8 cellular contexts compared by ENCODE assay signal in genomic region chr12:65741662-65742480, GRCh38.
A peak's percentile ranks its signal among the peaks of the same experiment; 100 is the strongest.
DNase-seq lines count a peak whose midpoint lies in the region; ATAC-seq and TF ChIP-seq lines count a peak whose summit lies in the region.

No MANE protein-coding gene starts in this region.

- H3K4me3 ChIP-seq in fibroblast of lung (replicated peaks in 1 of 4; ENCODE audit: control extremely low read depth in 1 of 4, insufficient read depth in 1 of 4, low read depth in 3 of 4, low read length in 4 of 4): peak overlapping the region; percentile 67 to 81 (median 76)
- peak overlapping the region; percentile 38 to 53 for H3K4me3 ChIP-seq in uterus

- H3K9me3 Mint-ChIP-seq in activated CD8-positive, alpha-beta memory T cell treated with anti-CD3 and anti-CD28 coated beads, Interleukin-2, amount 10 ng/mL, durations not matched to agents 7 days and 5 days (ENCODE audit: low read depth): no peaks in the 10 kb centered on the region
- peaks cover 0 to 5% (median 2%) of the 10 kb centered on the region in 7 donors for H3K9me3 Mint-ChIP-seq in naive B cell

- no peak for TF ChIP-seq POLR2A in uterus (IDR thresholded peaks at IDR 0.05)

- peak overlapping the region; percentile 73 for H3K9ac ChIP-seq in fibroblast of lung (ENCODE audit: insufficient read depth, low read length)

- no peak overlapping the region for H3K27ac Mint-ChIP-seq in activated CD8-positive, alpha-beta memory T cell treated with anti-CD3 and anti-CD28 coated beads, Interleukin-2, amount 10 ng/mL, durations not matched to agents 7 days and 5 days
- peak overlapping the region in 1 of 6 donors; percentile 69 for H3K27ac Mint-ChIP-seq in naive B cell

- ATAC-seq in HG03095 (IDR thresholded peaks at IDR 0.05; ENCODE audit: unreplicated experiment) (peak; percentile 35), naive B cell (ENCODE audit: low read depth in 2 of 2) (peak; percentile 42 to 47)
- peak; percentile 64 for ATAC-seq in activated CD8-positive, alpha-beta memory T cell treated with anti-CD3 and anti-CD28 coated beads, Interleukin-2, amount 10 ng/mL, durations not matched to agents 7 days and 5 days

- H3K4me1 Mint-ChIP-seq in activated CD8-positive, alpha-beta memory T cell treated with anti-CD3 and anti-CD28 coated beads, Interleukin-2, amount 10 ng/mL, durations not matched to agents 7 days and 5 days: peaks cover 9% of the 10 kb centered on the region
- peaks cover 8 to 18% (median 17%) of the 10 kb centered on the region in 3 donors for H3K4me1 Mint-ChIP-seq in naive B cell

- peak overlapping the region; percentile 69 for H3K4me2 ChIP-seq in fibroblast of lung (ENCODE audit: extremely low read depth, insufficient read depth, low read length)

- H3K9me3 ChIP-seq in fibroblast of lung (ENCODE audit: control insufficient read depth, insufficient read depth, low read depth, low read length) (no peaks in the 10 kb centered on the region), uterus (no peaks in the 10 kb centered on the region)

- no peaks in the 10 kb centered on the region for H4K20me1 ChIP-seq in fibroblast of lung (ENCODE audit: control insufficient read depth, extremely low read depth, insufficient read depth, low read length)

- peaks cover 1% of the 10 kb centered on the region for H3K36me3 Mint-ChIP-seq in activated CD8-positive, alpha-beta memory T cell treated with anti-CD3 and anti-CD28 coated beads, Interleukin-2, amount 10 ng/mL, durations not matched to agents 7 days and 5 days
- H3K36me3 Mint-ChIP-seq in naive B cell: no peaks in the 10 kb centered on the region

- no peaks in the 10 kb centered on the region for H3K36me3 ChIP-seq in fibroblast of lung (ENCODE audit: control insufficient read depth, insufficient read depth, low read length)
- no peaks in the 10 kb centered on the region for H3K36me3 ChIP-seq in uterus

- H3K4me3 Mint-ChIP-seq in activated CD8-positive, alpha-beta memory T cell treated with anti-CD3 and anti-CD28 coated beads, Interleukin-2, amount 10 ng/mL, durations not matched to agents 7 days and 5 days: peak overlapping the region; percentile 64
- peak overlapping the region; percentile 50 to 90 (median 85) for H3K4me3 Mint-ChIP-seq in naive B cell

- H3K27me3 Mint-ChIP-seq in activated CD8-positive, alpha-beta memory T cell treated with anti-CD3 and anti-CD28 coated beads, Interleukin-2, amount 10 ng/mL, durations not matched to agents 7 days and 5 days: peaks cover 25% of the 10 kb centered on the region
- peaks cover 29 to 40% (median 33%) of the 10 kb centered on the region in 3 donors for H3K27me3 Mint-ChIP-seq in naive B cell

- TF ChIP-seq CTCF in fibroblast of lung (conservative IDR thresholded peaks at IDR 0.05 in 1 of 2, IDR thresholded peaks at IDR 0.05 in 1 of 2; ENCODE audit: low read depth in 1 of 2, low read length in 2 of 2) (no peak), uterus (IDR thresholded peaks at IDR 0.05) (no peak)

- CTCF ChIA-PET in activated CD8-positive, alpha-beta memory T cell treated with anti-CD3 and anti-CD28 coated beads, Interleukin-2, amount 10 ng/mL, durations not matched to agents 7 days and 5 days (lab: Charles Lee): no interaction called here

- no peaks in the 10 kb centered on the region for H3K4me1 ChIP-seq in fibroblast of lung (ENCODE audit: control insufficient read depth, extremely low read depth, insufficient read depth, low read length)
- H3K4me1 ChIP-seq in uterus: no peaks in the 10 kb centered on the region

- H3K27ac ChIP-seq in fibroblast of lung (ENCODE audit: insufficient read depth, low read length) (peak overlapping the region; percentile 82), uterus (no peak overlapping the region)

- intact Hi-C loops in uterus (cut with DNase I; ENCODE audit: low total_unique reads): no loop called here

- H3K27me3 ChIP-seq in fibroblast of lung (ENCODE audit: control insufficient read depth, insufficient read depth, low read length): no peaks in the 10 kb centered on the region
- H3K27me3 ChIP-seq in uterus: no peaks in the 10 kb centered on the region

- peak; percentile 83 for DNase-seq in Daoy (ENCODE audit: low read depth)
- no peak for DNase-seq in activated CD8-positive, alpha-beta memory T cell treated with anti-CD3 and anti-CD28 coated beads, Interleukin-2, amount 10 ng/mL, durations not matched to agents 7 days and 5 days
- peak; percentile 48 to 59 for DNase-seq in fibroblast of lung (ENCODE audit: low read depth in 2 of 2)
- peak; percentile 8 for DNase-seq in naive B cell
- peak; percentile 17 to 19 for DNase-seq in uterus
- DNase-seq in SHP77 treated with DMSO at 0.1 percent for 48 hours (lab: John Stamatoyannopoulos, UW): no peak
- DNase-seq in NCI-H2107 treated with DMSO at 0.1 percent for 48 hours (lab: John Stamatoyannopoulos, UW; ENCODE audit: unreplicated experiment): no peak

- no peaks in the 10 kb centered on the region for H3K79me2 ChIP-seq in fibroblast of lung (ENCODE audit: control insufficient read depth, insufficient read depth, low read length)

- H2AFZ ChIP-seq in fibroblast of lung (ENCODE audit: low read length): peak overlapping the region; percentile 90

Comparison
In these comparisons a context has a peak if more than half of its experiments do, and no peak if none do; other contexts are left out.
1. DNase-seq: peak in Daoy (single experiment), fibroblast of lung (2 of 2), naive B cell (single experiment) and uterus (2 of 2); none in activated CD8-positive, alpha-beta memory T cell treated with anti-CD3 and anti-CD28 coated beads, Interleukin-2, amount 10 ng/mL, durations not matched to agents 7 days and 5 days (single experiment), SHP77 treated with DMSO at 0.1 percent for 48 hours (single experiment) and NCI-H2107 treated with DMSO at 0.1 percent for 48 hours (single experiment).
2. Peak in every context shown above with its lines, with median percentiles within 50 percentile points of each other: ATAC-seq.